Comparison of ENCODE assay signal across 13 cellular contexts in the genomic region with DNA sequence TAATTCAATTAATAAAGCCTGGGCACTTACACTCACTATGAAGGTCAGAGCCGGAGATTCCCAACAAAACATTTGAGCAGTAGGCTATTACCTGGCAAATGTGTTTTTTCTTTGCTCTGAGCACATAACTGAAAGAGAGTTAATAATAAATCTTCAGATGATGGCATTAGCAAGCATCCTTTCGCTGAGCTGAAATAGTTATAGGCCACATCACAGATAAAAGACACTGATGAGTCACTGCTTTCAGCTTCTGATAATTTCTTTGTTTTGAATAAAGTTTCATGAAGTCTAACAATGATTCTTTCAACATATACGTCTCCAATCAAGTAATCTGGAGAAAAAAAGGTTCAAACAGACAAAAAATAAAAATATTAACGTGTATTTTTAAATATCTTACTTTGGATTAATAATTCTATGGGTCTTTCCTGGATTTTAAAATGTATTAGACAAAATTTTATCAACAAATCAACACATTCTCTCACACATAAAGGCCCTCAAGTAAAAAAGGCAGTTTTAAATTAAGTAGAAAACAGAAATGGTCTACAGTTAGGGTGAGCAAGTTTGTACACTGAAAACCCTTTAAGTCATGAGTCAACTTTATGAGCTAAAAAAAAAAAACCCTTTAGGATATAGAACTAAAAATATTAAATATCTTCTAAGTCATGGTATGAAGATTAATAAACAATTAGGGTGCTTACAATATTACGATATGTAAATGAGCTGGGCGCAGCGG. TPM values are rescaled to one million over a fixed set of nuclear protein-coding genes. Genes with fewer than 3 reads are reported as not detected.
A peak's percentile ranks its signal among the peaks of the same experiment; 100 is the strongest.
DNase-seq lines count a peak whose midpoint lies in the region; ATAC-seq and TF ChIP-seq lines count a peak whose summit lies in the region.
"Had no signal": no experiment of that assay in that cellular context is flagged by ENCODE, and none has a peak within 500 bp of the region (broad histone marks: within the 10 kb centered on the region; RNA-seq: fewer than 3 reads in every experiment).

No MANE protein-coding gene starts in this region.

- H3K27me3 ChIP-seq in foreskin keratinocyte (no peaks in the 10 kb centered on the region), uterus (no peaks in the 10 kb centered on the region), transverse colon (no peaks in the 10 kb centered on the region)
- H3K27me3 ChIP-seq: ovary had no signal

- H3K27me3 Mint-ChIP-seq in activated naive CD8-positive, alpha-beta T cell, result no peaks in the 10 kb centered on the region
- H3K27me3 Mint-ChIP-seq in activated naive CD8-positive, alpha-beta T cell treated with anti-CD3 and anti-CD28 coated beads, Interleukin-2, amount 50 U/mL, for 24 hours, result no peaks in the 10 kb centered on the region
- H3K27me3 Mint-ChIP-seq: activated naive CD8-positive, alpha-beta T cell treated with anti-CD3 and anti-CD28 coated beads, Interleukin-2, amount 10 ng/mL, durations not matched to agents 7 days and 5 days had no signal

- 92 to 94% methylated on average over 7 of the region's 7 CpGs for WGBS in transverse colon (ENCODE audit: low coverage in 1 of 2), 2 donors

- TF ChIP-seq CTCF in foreskin keratinocyte (conservative IDR thresholded peaks at IDR 0.05) (no peak), uterus (IDR thresholded peaks at IDR 0.05) (no peak), transverse colon (IDR thresholded peaks at IDR 0.05) (no peak)

- no peaks in the 10 kb centered on the region for H3K9me3 ChIP-seq in uterus
- no peaks in the 10 kb centered on the region for H3K9me3 ChIP-seq in transverse colon
- H3K9me3 ChIP-seq: ovary had no signal

- no peak overlapping the region for H3K4me3 ChIP-seq in uterus
- no peak overlapping the region for H3K4me3 ChIP-seq in transverse colon
- H3K4me3 ChIP-seq: ovary had no signal

- peaks cover 35% of the 10 kb centered on the region for H3K36me3 Mint-ChIP-seq in activated naive CD8-positive, alpha-beta T cell
- H3K36me3 Mint-ChIP-seq in activated naive CD8-positive, alpha-beta T cell treated with anti-CD3 and anti-CD28 coated beads, Interleukin-2, amount 50 U/mL, for 24 hours (ENCODE audit: low read depth), result peaks cover 54% of the 10 kb centered on the region

- in situ Hi-C loops in transverse colon (cut with MboI; ENCODE audit: low pct_ligation_motif_present in 1 of 4, low pct_unique_long_range_greater_than_20kb in 1 of 4, low sequenced_read_pairs in 3 of 4), result loop anchor here in 1 of 4 donors (25.0 kb wide), 1 partner anchor 447 kb away; no protein-coding TSS in a partner anchor

- no peaks in the 10 kb centered on the region for H3K9me3 Mint-ChIP-seq in activated naive CD8-positive, alpha-beta T cell (ENCODE audit: low read depth)
- H3K9me3 Mint-ChIP-seq in activated naive CD8-positive, alpha-beta T cell treated with anti-CD3 and anti-CD28 coated beads, Interleukin-2, amount 50 U/mL, for 24 hours, result no peaks in the 10 kb centered on the region
- H3K9me3 Mint-ChIP-seq: activated naive CD8-positive, alpha-beta T cell treated with anti-CD3 and anti-CD28 coated beads, Interleukin-2, amount 10 ng/mL, durations not matched to agents 7 days and 5 days had no signal

- no peak for ATAC-seq in activated naive CD8-positive, alpha-beta T cell treated with anti-CD3 and anti-CD28 coated beads, Interleukin-2, amount 50 U/mL, for 24 hours
- ATAC-seq in foreskin keratinocyte (peak; percentile 92), esophagus mucosa (no peak), HG02588 (IDR thresholded peaks at IDR 0.05; ENCODE audit: unreplicated experiment) (no peak)
- ATAC-seq: left colon; stimulated activated naive CD8-positive, alpha-beta T cell treated with anti-CD3 and anti-CD28 coated beads, Interleukin-15, Interleukin-2, amounts not matched to agents 100 U/mL and 50 U/mL, for 24 hours had no signal

- no peak overlapping the region for H3K27ac ChIP-seq in foreskin keratinocyte
- peak overlapping the region; percentile 8 to 46 for H3K27ac ChIP-seq in uterus
- no peak overlapping the region for H3K27ac ChIP-seq in transverse colon
- H3K27ac ChIP-seq: ovary had no signal

- no peak for DNase-seq in activated naive CD8-positive, alpha-beta T cell treated with anti-CD3 and anti-CD28 coated beads, Interleukin-2, amount 50 U/mL, for 24 hours
- DNase-seq in amniotic epithelial cell (ENCODE audit: low read depth) (peak; percentile 92), foreskin keratinocyte (peak; percentile 34 to 65), uterus (no peak), transverse colon (no peak)
- DNase-seq: activated naive CD8-positive, alpha-beta T cell treated with anti-CD3 and anti-CD28 coated beads, Interleukin-2, amount 10 ng/mL, durations not matched to agents 7 days and 5 days; left colon; NCI-H1417 treated with DMSO at 0.1 percent for 48 hours; ovary; stimulated activated naive CD8-positive, alpha-beta T cell treated with anti-CD3 and anti-CD28 coated beads, Interleukin-15, Interleukin-2, amounts not matched to agents 100 U/mL and 50 U/mL, for 24 hours had no signal

- no peak for TF ChIP-seq EP300 in transverse colon (IDR thresholded peaks at IDR 0.05; ENCODE audit: low read depth)

- peak overlapping the region; percentile 50 for H3K27ac Mint-ChIP-seq in activated naive CD8-positive, alpha-beta T cell
- no peak overlapping the region for H3K27ac Mint-ChIP-seq in activated naive CD8-positive, alpha-beta T cell treated with anti-CD3 and anti-CD28 coated beads, Interleukin-2, amount 50 U/mL, for 24 hours
- H3K27ac Mint-ChIP-seq: activated naive CD8-positive, alpha-beta T cell treated with anti-CD3 and anti-CD28 coated beads, Interleukin-2, amount 10 ng/mL, durations not matched to agents 7 days and 5 days had no signal

- intact Hi-C loops in uterus (cut with DNase I; ENCODE audit: low total_unique reads), result no loop called here
- intact Hi-C loops in transverse colon (cut with DNase I; ENCODE audit: low total_unique reads), result no loop called here

- no peak for TF ChIP-seq POLR2A in uterus (IDR thresholded peaks at IDR 0.05)
- TF ChIP-seq POLR2A in transverse colon (IDR thresholded peaks at IDR 0.05), result no peak

- H3K4me1 ChIP-seq in foreskin keratinocyte, result peaks cover 9% of the 10 kb centered on the region
- no peaks in the 10 kb centered on the region for H3K4me1 ChIP-seq in uterus
- H3K4me1 ChIP-seq in transverse colon, result no peaks in the 10 kb centered on the region

- no peak overlapping the region for H3K4me3 Mint-ChIP-seq in activated naive CD8-positive, alpha-beta T cell
- H3K4me3 Mint-ChIP-seq in activated naive CD8-positive, alpha-beta T cell treated with anti-CD3 and anti-CD28 coated beads, Interleukin-2, amount 50 U/mL, for 24 hours, result no peak overlapping the region
- H3K4me3 Mint-ChIP-seq: activated naive CD8-positive, alpha-beta T cell treated with anti-CD3 and anti-CD28 coated beads, Interleukin-2, amount 10 ng/mL, durations not matched to agents 7 days and 5 days had no signal

- peaks cover 12% of the 10 kb centered on the region for H3K4me1 Mint-ChIP-seq in activated naive CD8-positive, alpha-beta T cell (ENCODE audit: low read depth)
- peaks cover 2% of the 10 kb centered on the region for H3K4me1 Mint-ChIP-seq in activated naive CD8-positive, alpha-beta T cell treated with anti-CD3 and anti-CD28 coated beads, Interleukin-2, amount 50 U/mL, for 24 hours
- H3K4me1 Mint-ChIP-seq: activated naive CD8-positive, alpha-beta T cell treated with anti-CD3 and anti-CD28 coated beads, Interleukin-2, amount 10 ng/mL, durations not matched to agents 7 days and 5 days had no signal

- no peaks in the 10 kb centered on the region for H3K36me3 ChIP-seq in uterus
- H3K36me3 ChIP-seq in transverse colon, result peaks cover 0 to 60% (median 20%) of the 10 kb centered on the region in 4 donors
- H3K36me3 ChIP-seq: ovary had no signal

RNA-seq across cellular contexts. Expression of gene LTN1, which starts 33.1 kb away (rescaled TPM):
- 22.3 and 24.3 TPM in 2 replicates for total RNA-seq in foreskin keratinocyte
- polyA plus RNA-seq in foreskin keratinocyte, result 2.5 and 2.6 TPM in 2 replicates
- total RNA-seq in uterus, result 10 to 100 TPM; 13.8 to 61.0 (median 30.6) TPM
- 10 to 100 TPM; 13.9 to 36.5 (median 22.1) TPM for total RNA-seq in transverse colon
- 14.9 TPM for total RNA-seq in esophagus mucosa

RNA-seq across cellular contexts. Expression of gene RWDD2B, which starts 59.6 kb away (rescaled TPM):
- total RNA-seq in foreskin keratinocyte, result 19.3 and 22.6 TPM in 2 replicates
- 17.7 and 18.3 TPM in 2 replicates for polyA plus RNA-seq in foreskin keratinocyte
- total RNA-seq in uterus, result 10 to 100 TPM in 3 of 4 donors, 1 to 10 TPM in 1; 7.7 to 16.2 (median 14.6) TPM
- 10 to 100 TPM in 1 of 4 donors, 1 to 10 TPM in 2, not detected in 1; 7.3 to 28.3 (median 8.2) TPM for total RNA-seq in transverse colon
- 14.4 TPM for total RNA-seq in esophagus mucosa

Comparison
In these comparisons a context has a peak if more than half of its experiments do, and no peak if none do; other contexts are left out.
1. DNase-seq: peak in amniotic epithelial cell (single experiment) and foreskin keratinocyte (2 of 2); none in activated naive CD8-positive, alpha-beta T cell treated with anti-CD3 and anti-CD28 coated beads, Interleukin-2, amount 50 U/mL, for 24 hours (single experiment), uterus (0 of 2) and transverse colon (single experiment).
2. H3K27ac ChIP-seq: peak in uterus (2 of 2); none in foreskin keratinocyte (single experiment) and transverse colon (0 of 4).